Comparison of ENCODE assay signal across 1 cellular context in genomic region chr15:56866798-56867197, GRCh38.
TF ChIP-seq lines count a peak whose summit lies in the region.

No MANE protein-coding gene starts in this region.

TF ChIP-seq in HepG2, 621 proteins besides CTCF, POLR2A, EP300 and RAD21:
- TF ChIP-seq SOX5 (CRISPR knock-in tag; IDR thresholded peaks at IDR 0.05; ENCODE audit: borderline replicate concordance) (peak; percentile 25; the same call in 1 of the 2 replicates), SOX13 (IDR thresholded peaks at IDR 0.05) (no peak), SOX13 (CRISPR knock-in tag; conservative IDR thresholded peaks at IDR 0.05 in 1 of 2, IDR thresholded peaks at IDR 0.05 in 1 of 2) (peak in 1 of 2 experiments; percentile 43; a peak in 1 of 4 replicates), FOXA3 (CRISPR knock-in tag; IDR thresholded peaks at IDR 0.05) (peak; percentile 60; the same call in 1 of the 2 replicates), ZNF772 (CRISPR knock-in tag; IDR thresholded peaks at IDR 0.05) (no peak), SOX6 (IDR thresholded peaks at IDR 0.05) (no peak), SOX6 (CRISPR knock-in tag; IDR thresholded peaks at IDR 0.05) (peak; percentile 44), ZBTB26 (CRISPR knock-in tag; IDR thresholded peaks at IDR 0.05; ENCODE audit: borderline replicate concordance) (no peak), FOXK1 (CRISPR knock-in tag; IDR thresholded peaks at IDR 0.05; ENCODE audit: borderline replicate concordance, low read depth) (peak; percentile 54; the same call in 1 of the 2 replicates), ZNF432 (CRISPR knock-in tag; IDR thresholded peaks at IDR 0.05; ENCODE audit: borderline replicate concordance) (no peak), FOXP1 (IDR thresholded peaks at IDR 0.05) (no peak), FOXP1 (CRISPR knock-in tag; IDR thresholded peaks at IDR 0.05) (peak; percentile 67; the same call in 1 of the 2 replicates), ARID5B (CRISPR knock-in tag; IDR thresholded peaks at IDR 0.05) (peak; percentile 51), RARA (CRISPR knock-in tag; IDR thresholded peaks at IDR 0.05) (0 out of 2 replicates have a peak, but pooled peaks have one; percentile 19)
